ENCODE assay signal across 1 cellular context in the genomic region with DNA sequence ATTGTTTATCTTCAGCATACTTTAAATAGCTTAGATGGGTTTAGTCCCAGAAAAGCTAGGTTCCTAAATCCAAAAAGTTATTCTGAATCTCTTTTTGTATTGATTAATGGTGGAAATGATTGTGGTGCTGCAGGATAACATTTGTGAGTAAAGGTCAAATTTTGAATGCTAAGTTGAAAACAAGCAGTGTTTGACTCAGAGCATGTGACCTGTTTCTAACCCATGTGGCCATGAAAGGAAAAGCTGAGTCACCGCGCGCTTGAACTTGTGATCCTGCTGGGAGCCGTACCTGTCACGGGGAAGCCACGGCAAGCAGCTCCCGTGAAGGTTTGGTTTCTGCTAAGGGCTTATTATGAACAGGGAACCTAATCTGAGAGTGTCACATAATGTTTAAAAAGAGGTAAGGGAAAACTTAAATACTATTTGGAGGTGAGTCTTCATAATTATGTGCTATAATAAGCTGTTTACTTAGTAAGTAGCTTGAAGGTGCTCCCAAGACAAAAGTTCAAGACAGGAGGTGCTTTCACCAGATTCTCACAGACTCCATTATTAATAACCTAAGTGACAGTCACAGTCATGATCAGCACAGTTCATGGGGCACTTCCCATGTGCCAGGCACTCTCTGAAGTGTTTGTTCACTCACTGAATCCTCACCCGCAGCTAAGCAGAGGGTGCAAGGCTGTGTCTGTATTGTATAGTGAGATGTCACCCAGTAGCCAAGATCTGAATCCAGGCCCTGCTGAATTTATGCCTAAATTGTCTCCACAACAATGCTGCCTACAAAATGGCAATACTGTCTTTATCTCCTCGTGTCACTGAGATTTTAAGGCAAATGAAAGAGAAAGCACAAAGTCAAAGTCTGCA.
TF ChIP-seq lines count a peak whose summit lies in the region.

No MANE protein-coding gene starts in this region.

TF ChIP-seq in K562, 482 proteins besides CTCF, POLR2A, EP300 and RAD21 (continued from another document and continues in another):
- TF ChIP-seq, protein P1, sequence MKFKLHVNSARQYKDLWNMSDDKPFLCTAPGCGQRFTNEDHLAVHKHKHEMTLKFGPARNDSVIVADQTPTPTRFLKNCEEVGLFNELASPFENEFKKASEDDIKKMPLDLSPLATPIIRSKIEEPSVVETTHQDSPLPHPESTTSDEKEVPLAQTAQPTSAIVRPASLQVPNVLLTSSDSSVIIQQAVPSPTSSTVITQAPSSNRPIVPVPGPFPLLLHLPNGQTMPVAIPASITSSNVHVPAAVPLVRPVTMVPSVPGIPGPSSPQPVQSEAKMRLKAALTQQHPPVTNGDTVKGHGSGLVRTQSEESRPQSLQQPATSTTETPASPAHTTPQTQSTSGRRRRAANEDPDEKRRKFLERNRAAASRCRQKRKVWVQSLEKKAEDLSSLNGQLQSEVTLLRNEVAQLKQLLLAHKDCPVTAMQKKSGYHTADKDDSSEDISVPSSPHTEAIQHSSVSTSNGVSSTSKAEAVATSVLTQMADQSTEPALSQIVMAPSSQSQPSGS (CRISPR knock-in tag; IDR thresholded peaks at IDR 0.05), result no peak
- TF ChIP-seq CBX3 (IDR thresholded peaks at IDR 0.05; ENCODE audit: borderline replicate concordance in 1 of 2, low read length in 2 of 2) (no peak), POLR3A (IDR thresholded peaks at IDR 0.05; ENCODE audit: borderline replicate concordance, extremely low read depth, insufficient read depth, insufficient read length) (no peak), NR2C2 (CRISPR knock-in tag; IDR thresholded peaks at IDR 0.05) (no peak), NR2C2 (tag; IDR thresholded peaks at IDR 0.05) (peak; percentile 85), RAD51 (IDR thresholded peaks at IDR 0.05; ENCODE audit: borderline replicate concordance, low read depth) (peak; percentile 86), CREB3 (tag; conservative IDR thresholded peaks at IDR 0.05; ENCODE audit: low read depth) (0 out of 2 replicates have a peak, but pooled peaks have one; percentile 18), TBP (optimal IDR thresholded peaks at IDR 0.05; ENCODE audit: low read depth, low read length) (no peak), JUN (IDR thresholded peaks at IDR 0.05; ENCODE audit: borderline replicate concordance, low read depth, low read length) (peak; percentile 47; the same call in 1 of the 2 replicates), JUN (CRISPR knock-in tag; IDR thresholded peaks at IDR 0.05; ENCODE audit: borderline replicate concordance) (no peak), MCM7 (IDR thresholded peaks at IDR 0.05) (no peak), CC2D1A (IDR thresholded peaks at IDR 0.05) (no peak), ZNF384 (IDR thresholded peaks at IDR 0.05; ENCODE audit: low read depth, low read length) (no peak), C11orf30 (IDR thresholded peaks at IDR 0.05; ENCODE audit: low read depth) (peak; percentile 88), ZBTB11 (CRISPR knock-in tag; IDR thresholded peaks at IDR 0.05) (0 out of 6 replicates have a peak, but pooled peaks of 1 of the 3 experiments have one; percentile 34), ZKSCAN1 (IDR thresholded peaks at IDR 0.05; ENCODE audit: low read depth, low read length) (no peak), ID3 (CRISPR knock-in tag; IDR thresholded peaks at IDR 0.05) (no peak), ID3 (tag; IDR thresholded peaks at IDR 0.05) (peak; percentile 78), ZNF592 (IDR thresholded peaks at IDR 0.05) (peak; percentile 86), TCFL5 (CRISPR knock-in tag; conservative IDR thresholded peaks at IDR 0.05) (no peak)
- TF ChIP-seq, protein P2, sequence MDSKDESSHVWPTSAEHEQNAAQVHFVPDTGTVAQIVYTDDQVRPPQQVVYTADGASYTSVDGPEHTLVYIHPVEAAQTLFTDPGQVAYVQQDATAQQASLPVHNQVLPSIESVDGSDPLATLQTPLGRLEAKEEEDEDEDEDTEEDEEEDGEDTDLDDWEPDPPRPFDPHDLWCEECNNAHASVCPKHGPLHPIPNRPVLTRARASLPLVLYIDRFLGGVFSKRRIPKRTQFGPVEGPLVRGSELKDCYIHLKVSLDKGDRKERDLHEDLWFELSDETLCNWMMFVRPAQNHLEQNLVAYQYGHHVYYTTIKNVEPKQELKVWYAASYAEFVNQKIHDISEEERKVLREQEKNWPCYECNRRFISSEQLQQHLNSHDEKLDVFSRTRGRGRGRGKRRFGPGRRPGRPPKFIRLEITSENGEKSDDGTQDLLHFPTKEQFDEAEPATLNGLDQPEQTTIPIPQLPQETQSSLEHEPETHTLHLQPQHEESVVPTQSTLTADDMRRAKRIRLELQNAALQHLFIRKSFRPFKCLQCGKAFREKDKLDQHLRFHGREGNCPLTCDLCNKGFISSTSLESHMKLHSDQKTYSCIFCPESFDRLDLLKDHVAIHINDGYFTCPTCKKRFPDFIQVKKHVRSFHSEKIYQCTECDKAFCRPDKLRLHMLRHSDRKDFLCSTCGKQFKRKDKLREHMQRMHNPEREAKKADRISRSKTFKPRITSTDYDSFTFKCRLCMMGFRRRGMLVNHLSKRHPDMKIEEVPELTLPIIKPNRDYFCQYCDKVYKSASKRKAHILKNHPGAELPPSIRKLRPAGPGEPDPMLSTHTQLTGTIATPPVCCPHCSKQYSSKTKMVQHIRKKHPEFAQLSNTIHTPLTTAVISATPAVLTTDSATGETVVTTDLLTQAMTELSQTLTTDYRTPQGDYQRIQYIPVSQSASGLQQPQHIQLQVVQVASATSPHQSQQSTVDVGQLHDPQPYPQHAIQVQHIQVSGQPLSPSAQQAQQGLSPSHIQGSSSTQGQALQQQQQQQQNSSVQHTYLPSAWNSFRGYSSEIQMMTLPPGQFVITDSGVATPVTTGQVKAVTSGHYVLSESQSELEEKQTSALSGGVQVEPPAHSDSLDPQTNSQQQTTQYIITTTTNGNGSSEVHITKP (IDR thresholded peaks at IDR 0.05; ENCODE audit: partially characterized antibody), result no peak
